ENCODE assay signal across 30 cellular contexts in the genomic region with DNA sequence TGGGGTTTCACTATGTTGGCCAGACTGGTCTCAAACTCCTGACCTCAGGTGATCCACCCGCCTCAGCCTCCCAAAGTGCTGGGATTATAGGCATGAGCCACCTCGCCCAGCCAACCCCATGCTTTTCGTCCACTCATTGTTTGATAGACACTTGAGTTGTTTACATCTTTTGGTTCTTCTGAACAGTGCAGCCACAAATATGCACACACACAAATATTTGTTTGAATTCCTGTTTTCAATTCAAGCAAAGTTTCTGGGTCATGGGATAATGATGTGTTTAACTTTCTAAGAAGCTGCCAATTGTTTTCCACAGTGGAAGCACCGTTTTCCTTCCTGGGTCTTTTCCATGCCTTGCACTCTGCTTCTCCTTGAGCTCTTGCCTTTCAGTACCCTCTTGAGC. TPM values are rescaled to one million over a fixed set of nuclear protein-coding genes. Genes with fewer than 3 reads are reported as not detected.
"Had no signal": no experiment of that assay in that cellular context is flagged by ENCODE, and none has a peak within 500 bp of the region (broad histone marks: within the 10 kb centered on the region; RNA-seq: fewer than 3 reads in every experiment).

No MANE protein-coding gene starts in this region.

- H3K36me3 ChIP-seq: gastrocnemius medialis, neutrophil, prostate gland, stomach, thyroid gland had no signal

- H3K27ac ChIP-seq: gastrocnemius medialis, neutrophil, prostate gland, stomach, thyroid gland had no signal

- H3K27me3 ChIP-seq: gastrocnemius medialis, neutrophil, thyroid gland had no signal

- ATAC-seq: esophagus mucosa; gastrocnemius medialis; left colon; stimulated activated naive B cell treated with anti-CD40 and anti-IgM and Interleukin-4, amounts not matched to agents 10 μg/mL and 1 μg/mL and 100 μg/mL, for 72 hours; T-cell had no signal

- FAIRE-seq: bronchial epithelial cell, kidney had no signal

- H3K4me3 ChIP-seq: gastrocnemius medialis, prostate gland, smooth muscle cell, stomach, thyroid gland had no signal

- H3K9me3 ChIP-seq: gastrocnemius medialis, neutrophil, prostate gland, stomach, thyroid gland had no signal

- H3K4me1 ChIP-seq: gastrocnemius medialis, prostate gland, stomach, thyroid gland had no signal

- DNase-seq: activated CD4-positive, alpha-beta memory T cell treated with anti-CD3 and anti-CD28 coated beads for 36 hours; activated CD4-positive, alpha-beta T cell treated with anti-CD3 and anti-CD28 coated beads for 48 hours; activated CD8-positive, alpha-beta memory T cell treated with anti-CD3 and anti-CD28 coated beads, Interleukin-2, amount 50 U/mL, for 4 hours; activated gamma-delta T cell treated with Interleukin-2 at 50 U/mL for 16 hours; activated naive CD4-positive, alpha-beta T cell treated with anti-CD3 and anti-CD28 coated beads, Interleukin-2, amount 50 U/mL, for 16 hours; activated T-cell treated with anti-CD3 and anti-CD28 coated beads, Interleukin-2, amount 50 U/mL, for 1 hour; endodermal cell; gastrocnemius medialis; hippocampal formation; kidney; left colon; mammary epithelial cell; naive B cell; nephron progenitor cell; stimulated activated CD4-positive, alpha-beta T cell treated with anti-CD3 and anti-CD28 coated beads, Interleukin-1b, Interleukin-23, amount 100 ng/mL, for 48 hours; stimulated activated naive B cell treated with anti-CD40 and anti-IgM and Interleukin-4, amounts not matched to agents 10 μg/mL and 1 μg/mL and 100 μg/mL, for 72 hours; stomach; T-cell; thyroid gland had no signal

- H3K4me2 ChIP-seq: smooth muscle cell had no signal

RNA-seq across cellular contexts. Expression of a gene that starts 6.8 kb away (rescaled TPM):
- total RNA-seq: activated CD4-positive, alpha-beta memory T cell treated with anti-CD3 and anti-CD28 coated beads for 36 hours; activated CD8-positive, alpha-beta memory T cell treated with anti-CD3 and anti-CD28 coated beads for 36 hours; activated T-helper 1 cell treated with anti-CD3 and anti-CD28 coated beads, Interleukin-12 subunit alpha, Interleukin-12 subunit beta, Interleukin-2, Interleukin-4 antibody, amounts not matched to agents 30 ng/mL and 10 ng/mL and 1 ng/mL, durations not matched to agents 14 hours and 24 hours and 36 hours; bronchial epithelial cell; endodermal cell; esophagus mucosa; gastrocnemius medialis; kidney; left colon; liver; mammary epithelial cell; mesothelial cell of epicardium; osteocyte; stomach; T-cell; thyroid gland; ureter had no signal
- polyA plus RNA-seq: liver, mammary epithelial cell, smooth muscle cell, stomach had no signal

RNA-seq across cellular contexts. Expression of a gene that starts 8.8 kb away (rescaled TPM):
- total RNA-seq: activated CD4-positive, alpha-beta memory T cell treated with anti-CD3 and anti-CD28 coated beads for 36 hours; activated CD8-positive, alpha-beta memory T cell treated with anti-CD3 and anti-CD28 coated beads for 36 hours; activated T-helper 1 cell treated with anti-CD3 and anti-CD28 coated beads, Interleukin-12 subunit alpha, Interleukin-12 subunit beta, Interleukin-2, Interleukin-4 antibody, amounts not matched to agents 30 ng/mL and 10 ng/mL and 1 ng/mL, durations not matched to agents 14 hours and 24 hours and 36 hours; bronchial epithelial cell; endodermal cell; esophagus mucosa; gastrocnemius medialis; kidney; left colon; liver; mammary epithelial cell; mesothelial cell of epicardium; osteocyte; smooth muscle cell; stomach; T-cell; thyroid gland; ureter had no signal
- polyA plus RNA-seq: liver, mammary epithelial cell, stomach had no signal

RNA-seq across cellular contexts. Expression of a gene that starts 33.5 kb away (rescaled TPM):
- total RNA-seq: activated CD4-positive, alpha-beta memory T cell treated with anti-CD3 and anti-CD28 coated beads for 36 hours; activated CD8-positive, alpha-beta memory T cell treated with anti-CD3 and anti-CD28 coated beads for 36 hours; activated T-helper 1 cell treated with anti-CD3 and anti-CD28 coated beads, Interleukin-12 subunit alpha, Interleukin-12 subunit beta, Interleukin-2, Interleukin-4 antibody, amounts not matched to agents 30 ng/mL and 10 ng/mL and 1 ng/mL, durations not matched to agents 14 hours and 24 hours and 36 hours; bronchial epithelial cell; endodermal cell; esophagus mucosa; gastrocnemius medialis; kidney; left colon; liver; mammary epithelial cell; mesothelial cell of epicardium; osteocyte; prostate gland; stomach; T-cell; thyroid gland; ureter had no signal
- polyA plus RNA-seq: liver, mammary epithelial cell, stomach had no signal
